Comparison of ENCODE assay signal across 8 cellular contexts in the genomic region with DNA sequence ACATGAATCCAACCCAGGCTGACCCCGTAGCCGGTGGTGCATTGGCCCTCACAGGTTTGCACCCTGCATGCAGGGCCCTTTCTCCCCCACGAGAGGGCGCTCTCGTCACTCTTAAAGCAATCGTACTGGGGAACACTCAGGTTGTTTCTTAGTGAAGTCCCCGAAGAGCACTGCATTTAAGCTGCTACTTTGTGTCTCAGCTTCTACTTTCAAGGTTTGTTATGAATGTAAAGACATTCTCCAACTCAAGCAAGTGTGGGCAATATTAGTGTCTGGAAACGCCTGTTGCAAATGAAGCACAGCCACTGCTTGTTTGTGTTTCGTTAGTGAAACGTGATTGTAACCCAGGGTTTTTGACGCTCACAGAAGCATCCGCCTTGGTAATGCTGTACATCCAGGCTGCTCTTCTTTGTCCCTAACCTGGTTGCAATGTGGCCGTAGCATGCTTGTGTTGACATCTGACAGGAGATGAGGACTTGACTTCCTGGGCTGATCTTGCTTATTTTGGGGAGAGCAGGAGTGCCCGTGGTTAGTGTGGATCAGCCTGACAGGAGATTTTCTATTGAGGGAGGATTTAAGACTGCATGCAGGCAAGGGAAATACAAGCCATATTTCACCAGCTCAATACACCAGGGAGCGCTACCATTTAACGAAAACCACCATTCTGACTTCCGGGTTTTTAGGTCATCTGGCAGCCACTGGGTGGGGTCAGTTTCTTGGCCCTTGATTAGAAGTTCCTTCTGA.
DNase-seq lines count a peak whose midpoint lies in the region; ATAC-seq, FAIRE-seq and TF ChIP-seq lines count a peak whose summit lies in the region.

No MANE protein-coding gene starts in this region.

- H3K4me3 ChIP-seq in A549 (peak overlapping the region; percentile 43), smooth muscle cell (peak overlapping the region; percentile 14)

- H3K4me1 ChIP-seq in A549 (no peaks in the 10 kb centered on the region), smooth muscle cell (ENCODE audit: low read depth) (peaks cover 5% of the 10 kb centered on the region)

- TF ChIP-seq POLR2A in A549 (IDR thresholded peaks at IDR 0.05; ENCODE audit: low read length), result no peak

- peak; percentile 78 for TF ChIP-seq CTCF in A549 (IDR thresholded peaks at IDR 0.05)
- peak; percentile 99 for TF ChIP-seq CTCF in smooth muscle cell (IDR thresholded peaks at IDR 0.05; ENCODE audit: borderline replicate concordance, insufficient read depth, poor library complexity, severe bottlenecking)

- H3K4me2 ChIP-seq in A549 (peak overlapping the region; percentile 81), smooth muscle cell (peak overlapping the region; percentile 69)

- ATAC-seq in A549 (peak; percentile 94 to 99), GM18511 (IDR thresholded peaks at IDR 0.05; ENCODE audit: unreplicated experiment) (peak; percentile 97), HG03045 (IDR thresholded peaks at IDR 0.05; ENCODE audit: unreplicated experiment) (peak; percentile 97)

- 27% methylated on average over 17 of the region's 17 CpGs for WGBS in A549 (ENCODE audit: missing lambda C conversion rate)
- 44% methylated on average over 17 of the region's 17 CpGs for WGBS in smooth muscle cell (ENCODE audit: low lambda C conversion rate)

- no peak for FAIRE-seq in A549 (lab: Jason Lieb, UNC)

- no peak overlapping the region for H3K9ac ChIP-seq in smooth muscle cell (ENCODE audit: low read depth)

- TF ChIP-seq EP300 in A549 (IDR thresholded peaks at IDR 0.05), result no peak

- peak; percentile 72 to 76 for TF ChIP-seq RAD21 in A549 (conservative IDR thresholded peaks at IDR 0.05 in 1 of 2, IDR thresholded peaks at IDR 0.05 in 1 of 2)

- H3K27me3 ChIP-seq in smooth muscle cell (ENCODE audit: low read depth), result no peaks in the 10 kb centered on the region

- CTCF ChIA-PET in A549 (lab: Yijun Ruan, JAX), result interaction anchor here (0.6 to 3.9 kb wide), 23 partner anchors 9 to 990 kb away, joined by 3 to 20 read pairs (median 4); no protein-coding TSS in a partner anchor

- no peaks in the 10 kb centered on the region for H4K20me1 ChIP-seq in smooth muscle cell (ENCODE audit: low read depth)

- peak overlapping the region; percentile 37 for H2AFZ ChIP-seq in smooth muscle cell (ENCODE audit: low read depth)

- POLR2A ChIA-PET in A549 (lab: Yijun Ruan, JAX), result no interaction called here

- DNase-seq in A549 (ENCODE audit: low read depth in 1 of 2, low spot score in 1 of 2) (peak; percentile 28 to 62), NCI-H2029 treated with DMSO at 0.1 percent for 48 hours (lab: John Stamatoyannopoulos, UW) (peak; percentile 25), UCSD-AML1 (lab: John Stamatoyannopoulos, UW; ENCODE audit: unreplicated experiment) (peak; percentile 67), brain pericyte (ENCODE audit: low read depth, low spot score) (peak; percentile 30), iPS-NIHi11 (ENCODE audit: low spot score) (peak; percentile 82), smooth muscle cell (lab: John Stamatoyannopoulos, UW; ENCODE audit: unreplicated experiment) (peak; percentile 32)

- H3K36me3 ChIP-seq in smooth muscle cell (ENCODE audit: low read depth), result no peaks in the 10 kb centered on the region

- peak overlapping the region; percentile 5 to 58; a peak in 2 of 6 replicates for H3K27ac ChIP-seq in A549
- H3K27ac ChIP-seq in smooth muscle cell (ENCODE audit: low read depth), result no peak overlapping the region

- H3F3A ChIP-seq in smooth muscle cell (ENCODE audit: low read depth), result peaks cover 9% of the 10 kb centered on the region

- H3K9me3 ChIP-seq in A549, result no peaks in the 10 kb centered on the region
- H3K9me3 ChIP-seq in smooth muscle cell (replicated peaks; ENCODE audit: low read depth), result no peaks in the 10 kb centered on the region

- H3K79me2 ChIP-seq in smooth muscle cell (ENCODE audit: low read depth), result peaks cover 3% of the 10 kb centered on the region

TF ChIP-seq in A549, 52 proteins besides CTCF, POLR2A, EP300 and RAD21:
- TF ChIP-seq, protein P1, sequence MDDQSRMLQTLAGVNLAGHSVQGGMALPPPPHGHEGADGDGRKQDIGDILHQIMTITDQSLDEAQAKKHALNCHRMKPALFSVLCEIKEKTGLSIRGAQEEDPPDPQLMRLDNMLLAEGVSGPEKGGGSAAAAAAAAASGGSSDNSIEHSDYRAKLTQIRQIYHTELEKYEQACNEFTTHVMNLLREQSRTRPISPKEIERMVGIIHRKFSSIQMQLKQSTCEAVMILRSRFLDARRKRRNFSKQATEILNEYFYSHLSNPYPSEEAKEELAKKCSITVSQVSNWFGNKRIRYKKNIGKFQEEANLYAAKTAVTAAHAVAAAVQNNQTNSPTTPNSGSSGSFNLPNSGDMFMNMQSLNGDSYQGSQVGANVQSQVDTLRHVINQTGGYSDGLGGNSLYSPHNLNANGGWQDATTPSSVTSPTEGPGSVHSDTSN (IDR thresholded peaks at IDR 0.05), result no peak
- TF ChIP-seq NPAS2 (CRISPR knock-in tag; IDR thresholded peaks at IDR 0.05; ENCODE audit: borderline replicate concordance), result no peak
- peak; percentile 74 for TF ChIP-seq SMC3 (IDR thresholded peaks at IDR 0.05)
- TF ChIP-seq KDM1A (IDR thresholded peaks at IDR 0.05; ENCODE audit: low read depth), result no peak
- TF ChIP-seq, protein P2, sequence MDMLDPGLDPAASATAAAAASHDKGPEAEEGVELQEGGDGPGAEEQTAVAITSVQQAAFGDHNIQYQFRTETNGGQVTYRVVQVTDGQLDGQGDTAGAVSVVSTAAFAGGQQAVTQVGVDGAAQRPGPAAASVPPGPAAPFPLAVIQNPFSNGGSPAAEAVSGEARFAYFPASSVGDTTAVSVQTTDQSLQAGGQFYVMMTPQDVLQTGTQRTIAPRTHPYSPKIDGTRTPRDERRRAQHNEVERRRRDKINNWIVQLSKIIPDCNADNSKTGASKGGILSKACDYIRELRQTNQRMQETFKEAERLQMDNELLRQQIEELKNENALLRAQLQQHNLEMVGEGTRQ (IDR thresholded peaks at IDR 0.05), result no peak
- no peak for TF ChIP-seq JUNB (IDR thresholded peaks at IDR 0.05)

Comparison
In these comparisons a context has a peak if more than half of its experiments do, and no peak if none do; other contexts are left out.
1. DNase-seq: peak in every context shown above with its lines; median percentile 82 in iPS-NIHi11; 67 in UCSD-AML1; 45 in A549; 32 in smooth muscle cell; 30 in brain pericyte; 25 in NCI-H2029 treated with DMSO at 0.1 percent for 48 hours.